25 cellular contexts compared by ENCODE assay signal in genomic region chr6:67449602-67450001, GRCh38.
"Had no signal": no experiment of that assay in that cellular context is flagged by ENCODE, and none has a peak within 500 bp of the region (broad histone marks: within the 10 kb centered on the region; RNA-seq: fewer than 3 reads in every experiment).

No MANE protein-coding gene starts in this region.

- H3K36me3 ChIP-seq: esophagus muscularis mucosa, gastroesophageal sphincter, heart left ventricle, lower lobe of right lung had no signal

- H3K4me3 ChIP-seq: coronary artery, dorsolateral prefrontal cortex, esophagus muscularis mucosa, gastroesophageal sphincter, heart left ventricle, hepatocyte, lower lobe of right lung had no signal

- H3K9me3 ChIP-seq: esophagus muscularis mucosa, gastroesophageal sphincter, lower lobe of right lung had no signal

- H3K4me1 ChIP-seq: esophagus muscularis mucosa, foreskin keratinocyte, gastroesophageal sphincter, heart left ventricle, lower lobe of right lung had no signal

- H3K27me3 ChIP-seq: dorsolateral prefrontal cortex, esophagus muscularis mucosa, foreskin keratinocyte, gastroesophageal sphincter, heart left ventricle, hepatocyte had no signal

- FAIRE-seq: endothelial cell of umbilical vein, frontal cortex, kidney had no signal

- H2AFZ ChIP-seq: hepatocyte had no signal

- H3K4me2 ChIP-seq: hepatocyte had no signal

- DNase-seq: dermis blood vessel endothelial cell; dorsolateral prefrontal cortex; effector CD4-positive, alpha-beta T cell; effector memory CD4-positive, alpha-beta T cell; foreskin keratinocyte; heart left ventricle; hypothalamus; immature natural killer cell; islet precursor cell; kidney; kidney glomerular epithelial cell; left colon; left ventricle myocardium superior; lower lobe of right lung; mammary epithelial cell; mesendoderm; midbrain; naive thymus-derived CD4-positive, alpha-beta T cell had no signal

- ATAC-seq: foreskin keratinocyte; gastroesophageal sphincter; heart left ventricle; left colon; left lobe of liver; left ventricle myocardium superior; lower lobe of right lung; naive thymus-derived CD4-positive, alpha-beta T cell had no signal

- H3K27ac ChIP-seq: coronary artery, dorsolateral prefrontal cortex, esophagus muscularis mucosa, foreskin keratinocyte, gastroesophageal sphincter, heart left ventricle, hepatocyte, lower lobe of right lung had no signal

- H3K79me2 ChIP-seq: hepatocyte had no signal
